8 cellular contexts compared by ENCODE assay signal in genomic region chr2:42196403-42197267, GRCh38. TPM values are rescaled to one million over a fixed set of nuclear protein-coding genes. Genes with fewer than 3 reads are reported as not detected.
DNase-seq lines count a peak whose midpoint lies in the region; ATAC-seq, FAIRE-seq and TF ChIP-seq lines count a peak whose summit lies in the region.

No MANE protein-coding gene starts in this region.

- no peaks in the 10 kb centered on the region for H3K9me3 ChIP-seq in kidney (ENCODE audit: control insufficient read depth in 1 of 2, low read length in 2 of 2)
- H3K9me3 ChIP-seq in testis = no peaks in the 10 kb centered on the region

- H3K27ac Mint-ChIP-seq in MCF 10A (ENCODE audit: low read depth, unreplicated experiment) = no peak overlapping the region

- WGBS in testis, 2 donors = 85 to 86% methylated on average over 9 of the region's 9 CpGs

- CTCF ChIA-PET in MCF 10A (lab: Yijun Ruan, JAX) = no interaction called here

- H3K36me3 Mint-ChIP-seq in MCF 10A (ENCODE audit: insufficient read depth, unreplicated experiment) = no peaks in the 10 kb centered on the region

- H3K4me1 ChIP-seq in kidney (ENCODE audit: control insufficient read depth in 1 of 2, insufficient read depth in 1 of 2, low read depth in 1 of 2, low read length in 2 of 2) (peaks cover 12 to 17% of the 10 kb centered on the region in 2 donors), testis (peaks cover 13% of the 10 kb centered on the region)

- POLR2A ChIA-PET in MCF 10A (lab: Yijun Ruan, JAX) = interaction anchor here (1.2 to 1.4 kb wide), 3 partner anchors 11 to 64 kb away, joined by 3 to 4 read pairs (median 3); no protein-coding TSS in a partner anchor

- no TSS peak for BruUV-seq in MCF 10A (replicated peaks; lab: Mats Ljungman, UMichigan)

- no peaks in the 10 kb centered on the region for H3K27me3 ChIP-seq in testis

- no peaks in the 10 kb centered on the region for H3K36me3 ChIP-seq in kidney (ENCODE audit: control insufficient read depth in 1 of 2, insufficient read depth in 2 of 2, low read length in 2 of 2)
- no peaks in the 10 kb centered on the region for H3K36me3 ChIP-seq in testis (ENCODE audit: low read depth, missing control alignments)

- no peaks in the 10 kb centered on the region for H3K9me3 Mint-ChIP-seq in MCF 10A (ENCODE audit: unreplicated experiment)

- TF ChIP-seq POLR2A in testis (IDR thresholded peaks at IDR 0.05) = no peak

- no peak overlapping the region for H3K9ac ChIP-seq in kidney (ENCODE audit: low read length in 2 of 2)

- no peaks in the 10 kb centered on the region for H3K27me3 Mint-ChIP-seq in MCF 10A (ENCODE audit: insufficient read depth, unreplicated experiment)

- no peak overlapping the region for H3K4me3 ChIP-seq in kidney (ENCODE audit: low read length in 2 of 2)
- H3K4me3 ChIP-seq in testis = no peak overlapping the region

- intact Hi-C loops in MCF 10A (cut with micrococcal nuclease) (no loop called here), kidney (cut with DNase I) (no loop called here), testis (cut with DNase I; ENCODE audit: low total_unique reads) (loop anchor here (10.0 kb wide), 1 partner anchor 102 kb away; no protein-coding TSS in a partner anchor)

- H3K27ac ChIP-seq in kidney (ENCODE audit: low read depth in 2 of 2, low read length in 2 of 2) (no peak overlapping the region), testis (no peak overlapping the region)

- ATAC-seq in HG02610 (IDR thresholded peaks at IDR 0.05; ENCODE audit: unreplicated experiment) = peak; percentile 60

- peak; percentile 15 for TF ChIP-seq CTCF in MCF 10A (IDR thresholded peaks at IDR 0.05; ENCODE audit: unreplicated experiment)
- TF ChIP-seq CTCF in kidney (IDR thresholded peaks at IDR 0.05; ENCODE audit: borderline replicate concordance, extremely low read depth, insufficient read depth) = peak; percentile 52
- TF ChIP-seq CTCF in testis (IDR thresholded peaks at IDR 0.05) = peak; percentile 35 to 50 (median 38)

- no peak overlapping the region for H3K4me3 Mint-ChIP-seq in MCF 10A (ENCODE audit: unreplicated experiment)

- FAIRE-seq in RCC 7860 (lab: Jason Lieb, UNC) (peak; percentile 51), kidney (lab: Jason Lieb, UNC) (peak; percentile 11)

- peak; percentile 21 for DNase-seq in activated CD8-positive, alpha-beta memory T cell treated with anti-CD3 and anti-CD28 coated beads, Interleukin-2, amount 50 U/mL, for 1 hour (ENCODE audit: extremely low read depth)
- DNase-seq in activated CD8-positive, alpha-beta memory T cell treated with anti-CD3 and anti-CD28 coated beads, Interleukin-2, amount 50 U/mL, for 48 hours = no peak
- DNase-seq in RCC 7860 (ENCODE audit: low spot score) (peak; percentile 49), MCF 10A (ENCODE audit: unreplicated experiment) (peak; percentile 51), kidney (no peak), testis (peak; percentile 50), cortex of kidney (lab: John Stamatoyannopoulos, UW) (no peak)

- no peaks in the 10 kb centered on the region for H3K4me1 Mint-ChIP-seq in MCF 10A (ENCODE audit: insufficient read depth, unreplicated experiment)

RNA-seq across cellular contexts. Expression of gene EML4, which starts 27.5 kb away (rescaled TPM):
- total RNA-seq in MCF 10A (2022) = 31.2 and 34.5 TPM in 2 replicates
- total RNA-seq in kidney = 53.6 TPM
- polyA plus RNA-seq in kidney (ENCODE audit: insufficient read depth, low read depth, low replicate concordance) = 13.0 TPM
- total RNA-seq in testis = 10 to 100 TPM; 67.1 to 71.0 TPM
- polyA plus RNA-seq in testis (ENCODE audit: insufficient read depth, low read depth, low replicate concordance) = 49.0 TPM

Comparison
In these comparisons a context has a peak if more than half of its experiments do, and no peak if none do; other contexts are left out.
1. DNase-seq: peak in activated CD8-positive, alpha-beta memory T cell treated with anti-CD3 and anti-CD28 coated beads, Interleukin-2, amount 50 U/mL, for 1 hour (single experiment), RCC 7860 (single experiment), MCF 10A (single experiment) and testis (single experiment); none in activated CD8-positive, alpha-beta memory T cell treated with anti-CD3 and anti-CD28 coated beads, Interleukin-2, amount 50 U/mL, for 48 hours (single experiment), kidney (single experiment) and cortex of kidney (single experiment).
2. Peak in every context shown above with its lines, with median percentiles within 50 percentile points of each other: CTCF ChIP-seq.